ENCODE assay signal across 1 cellular context in genomic region chr1:32239335-32239734, GRCh38.
TF ChIP-seq lines count a peak whose summit lies in the region.

No MANE protein-coding gene starts in this region.

TF ChIP-seq in H1, 55 proteins besides CTCF, POLR2A, EP300 and RAD21:
- no peak for TF ChIP-seq SP4 (IDR thresholded peaks at IDR 0.05; ENCODE audit: low read length)
- TF ChIP-seq GABPA (IDR thresholded peaks at IDR 0.05; ENCODE audit: borderline replicate concordance, insufficient read depth, low read length) = no peak
- no peak for TF ChIP-seq RNF2 (IDR thresholded peaks at IDR 0.05; ENCODE audit: borderline replicate concordance, low read depth, low read length, missing control alignments, poor library complexity, severe bottlenecking)
- TF ChIP-seq CTBP2 (IDR thresholded peaks at IDR 0.05; ENCODE audit: borderline replicate concordance, insufficient read depth, insufficient read length, low read length) = peak; percentile 5
- no peak for TF ChIP-seq CBX5 (IDR thresholded peaks at IDR 0.05; ENCODE audit: low read depth, low read length)
- 0 out of 2 replicates have a peak, but pooled peaks have one; percentile 56 for TF ChIP-seq TCF12 (IDR thresholded peaks at IDR 0.05; ENCODE audit: low read depth, low read length)
